ENCODE assay signal across 22 cellular contexts in genomic region chr5:175107865-175108264, GRCh38.
DNase-seq lines count a peak whose midpoint lies in the region; ATAC-seq, FAIRE-seq and TF ChIP-seq lines count a peak whose summit lies in the region.
"Had no signal": no experiment of that assay in that cellular context is flagged by ENCODE, and none has a peak within 500 bp of the region (broad histone marks: within the 10 kb centered on the region; RNA-seq: fewer than 3 reads in every experiment).

No MANE protein-coding gene starts in this region.

- WGBS in liver: 48% methylated on average over 5 of the region's 5 CpGs
- WGBS in HepG2 (ENCODE audit: low lambda C conversion rate): 9% methylated on average over 5 of the region's 5 CpGs
- WGBS in right lobe of liver (ENCODE audit: insufficient coverage, low coverage, low lambda C conversion rate, missing lambda C conversion rate): 34% methylated on average over 5 of the region's 5 CpGs

- no peaks in the 10 kb centered on the region for H4K20me1 ChIP-seq in HepG2 (ENCODE audit: insufficient read depth, low read length)
- H4K20me1 ChIP-seq: BLaER1 treated with 17β-estradiol and CSF1 and Interleukin-3, amounts not matched to agents 10 nM and 100 nM had no signal

- BruUV-seq in HepG2 (replicated peaks; lab: Mats Ljungman, UMichigan): no TSS peak

- ATAC-seq in HepG2 (no peak), right lobe of liver (peak; percentile 71 to 88 (median 80)), HG02798 (IDR thresholded peaks at IDR 0.05; ENCODE audit: poor library complexity, unreplicated experiment) (no peak)
- ATAC-seq: A549, GM23338, HCT116 had no signal

- H3K27me3 ChIP-seq in liver (ENCODE audit: control insufficient read depth in 4 of 4, insufficient read depth in 4 of 4, low read length in 3 of 4) (no peaks in the 10 kb centered on the region), HepG2 (ENCODE audit: control insufficient read depth in 1 of 2, insufficient read depth in 2 of 2, low read length in 2 of 2) (no peaks in the 10 kb centered on the region), right lobe of liver (no peaks in the 10 kb centered on the region)
- H3K27me3 ChIP-seq: BE2C; BLaER1 treated with 17β-estradiol and CSF1 and Interleukin-3, amounts not matched to agents 10 nM and 100 nM had no signal

- POLR2A ChIA-PET in HepG2 (lab: Yijun Ruan, JAX): no interaction called here

- no peak overlapping the region for H3K4me2 ChIP-seq in HepG2 (ENCODE audit: low read depth, low read length)
- H3K4me2 ChIP-seq: A549; BLaER1 treated with 17β-estradiol and CSF1 and Interleukin-3, amounts not matched to agents 10 nM and 100 nM; GM23338 had no signal

- no peak for TF ChIP-seq POLR2A in HepG2 (IDR thresholded peaks at IDR 0.05; ENCODE audit: insufficient read depth in 1 of 2, low read depth in 2 of 2, low read length in 2 of 2)
- TF ChIP-seq POLR2A in right lobe of liver (IDR thresholded peaks at IDR 0.05): no peak

- H2AFZ ChIP-seq in HepG2 (ENCODE audit: low read length): no peak overlapping the region
- H2AFZ ChIP-seq: GM23338 had no signal

- no peaks in the 10 kb centered on the region for H3K9me3 ChIP-seq in liver (ENCODE audit: control insufficient read depth in 4 of 4, low read length in 3 of 4)
- peaks cover 9% of the 10 kb centered on the region for H3K9me3 ChIP-seq in HepG2 (ENCODE audit: low read length)
- no peaks in the 10 kb centered on the region for H3K9me3 ChIP-seq in right lobe of liver
- H3K9me3 ChIP-seq: BE2C had no signal

- TF ChIP-seq EP300 in HepG2 (IDR thresholded peaks at IDR 0.05; ENCODE audit: low read depth in 2 of 2, low read length in 2 of 2): no peak
- TF ChIP-seq EP300 in HepG2 (CRISPR knock-in tag; IDR thresholded peaks at IDR 0.05; ENCODE audit: borderline replicate concordance): no peak

- CTCF ChIA-PET in HepG2 (lab: Yijun Ruan, JAX; ENCODE audit: low intra/inter-chr PET ratio, low total read pairs): no interaction called here

- peak in 1 of 2 donors; percentile 14 for TF ChIP-seq RAD21 in liver (IDR thresholded peaks at IDR 0.05)
- no peak for TF ChIP-seq RAD21 in HepG2 (CRISPR knock-in tag; IDR thresholded peaks at IDR 0.05)

- TF ChIP-seq CTCF in liver (IDR thresholded peaks at IDR 0.05; ENCODE audit: low read depth, low read length, missing input control) (no peak), HepG2 (CRISPR knock-in tag; IDR thresholded peaks at IDR 0.05) (no peak), right lobe of liver (IDR thresholded peaks at IDR 0.05) (no peak)

- H3K27ac ChIP-seq in liver (ENCODE audit: low read depth in 1 of 2, low read length in 2 of 2): no peak overlapping the region
- no peak overlapping the region for H3K27ac ChIP-seq in HepG2 (ENCODE audit: extremely low read length, insufficient read depth, low read length)
- H3K27ac ChIP-seq in right lobe of liver: no peak overlapping the region
- H3K27ac ChIP-seq: A549; BLaER1 treated with 17β-estradiol and CSF1 and Interleukin-3, amounts not matched to agents 10 nM and 100 nM had no signal

- DNase-seq in HepG2 (ENCODE audit: low spot score) (no peak), right lobe of liver (peak; percentile 64 to 87 (median 68)), ureter (ENCODE audit: low spot score) (peak; percentile 59), activated gamma-delta T cell (lab: John Stamatoyannopoulos, UW) (no peak)
- DNase-seq: 8988T; ACHN; AML-193; BE2C; Calu3; CD4-positive, alpha-beta T cell; COR-L47; DMS79 treated with DMSO at 0.1 percent for 48 hours; GF-D8; H9 had no signal

- H3K79me2 ChIP-seq in HepG2 (ENCODE audit: insufficient read depth, low read length): no peaks in the 10 kb centered on the region

- H3K4me1 ChIP-seq in liver (ENCODE audit: control insufficient read depth in 4 of 4, insufficient read depth in 4 of 4, low read length in 3 of 4): peaks cover 2 to 12% (median 6%) of the 10 kb centered on the region in 4 donors
- no peaks in the 10 kb centered on the region for H3K4me1 ChIP-seq in HepG2 (ENCODE audit: insufficient read depth, low read length)
- peaks cover 0 to 9% (median 0%) of the 10 kb centered on the region in 4 donors for H3K4me1 ChIP-seq in right lobe of liver
- H3K4me1 ChIP-seq: A549, BE2C had no signal

- H3K9ac ChIP-seq in liver (ENCODE audit: low read depth in 1 of 2, low read length in 2 of 2) (no peak overlapping the region), HepG2 (ENCODE audit: insufficient read depth, low read depth, low read length) (no peak overlapping the region)
- H3K9ac ChIP-seq: BLaER1 treated with 17β-estradiol and CSF1 and Interleukin-3, amounts not matched to agents 10 nM and 100 nM had no signal

- H3K36me3 ChIP-seq in liver (ENCODE audit: control insufficient read depth in 4 of 4, insufficient read depth in 3 of 4, low read depth in 1 of 4, low read length in 3 of 4) (no peaks in the 10 kb centered on the region), HepG2 (replicated peaks in 1 of 2; ENCODE audit: control insufficient read depth in 1 of 2, insufficient read depth in 2 of 2, low read length in 2 of 2) (no peaks in the 10 kb centered on the region), right lobe of liver (no peaks in the 10 kb centered on the region)
- H3K36me3 ChIP-seq: BE2C; BLaER1 treated with 17β-estradiol and CSF1 and Interleukin-3, amounts not matched to agents 10 nM and 100 nM had no signal

- no peak overlapping the region for H3K4me3 ChIP-seq in liver (ENCODE audit: low read depth in 1 of 3, low read length in 3 of 3)
- no peak overlapping the region for H3K4me3 ChIP-seq in HepG2 (replicated peaks in 1 of 3; ENCODE audit: insufficient read depth in 1 of 3, low read depth in 2 of 3, low read length in 3 of 3)
- H3K4me3 ChIP-seq in right lobe of liver: no peak overlapping the region
- H3K4me3 ChIP-seq: A549; BLaER1 treated with 17β-estradiol and CSF1 and Interleukin-3, amounts not matched to agents 10 nM and 100 nM; GM23338 had no signal

- intact Hi-C loops in HepG2 (cut with micrococcal nuclease; ENCODE audit: unreplicated experiment) (no loop called here), right lobe of liver (cut with DNase I) (no loop called here)

- no peak for FAIRE-seq in HepG2 (lab: Jason Lieb, UNC)
- FAIRE-seq: A549, GM12891, GM18507 had no signal

- in situ Hi-C loops in HepG2 (cut with HindIII; ENCODE audit: extremely low pct_ligation_motif_present, low pct_unique_long_range_greater_than_20kb): no loop called here

TF ChIP-seq in liver, 16 proteins besides CTCF, POLR2A, EP300 and RAD21:
- peak; percentile 46 to 54 for TF ChIP-seq HNF4A (conservative IDR thresholded peaks at IDR 0.05)
- TF ChIP-seq RXRA (IDR thresholded peaks at IDR 0.05): peak in 1 of 2 donors; percentile 27
- TF ChIP-seq ZBTB33 (IDR thresholded peaks at IDR 0.05): no peak

TF ChIP-seq in HepG2, 621 proteins besides CTCF, POLR2A, EP300 and RAD21 (continues in another document):
- TF ChIP-seq, protein P1, sequence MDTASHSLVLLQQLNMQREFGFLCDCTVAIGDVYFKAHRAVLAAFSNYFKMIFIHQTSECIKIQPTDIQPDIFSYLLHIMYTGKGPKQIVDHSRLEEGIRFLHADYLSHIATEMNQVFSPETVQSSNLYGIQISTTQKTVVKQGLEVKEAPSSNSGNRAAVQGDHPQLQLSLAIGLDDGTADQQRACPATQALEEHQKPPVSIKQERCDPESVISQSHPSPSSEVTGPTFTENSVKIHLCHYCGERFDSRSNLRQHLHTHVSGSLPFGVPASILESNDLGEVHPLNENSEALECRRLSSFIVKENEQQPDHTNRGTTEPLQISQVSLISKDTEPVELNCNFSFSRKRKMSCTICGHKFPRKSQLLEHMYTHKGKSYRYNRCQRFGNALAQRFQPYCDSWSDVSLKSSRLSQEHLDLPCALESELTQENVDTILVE (CRISPR knock-in tag; IDR thresholded peaks at IDR 0.05): no peak
- TF ChIP-seq ZNF431 (CRISPR knock-in tag; IDR thresholded peaks at IDR 0.05; ENCODE audit: borderline replicate concordance, low read depth) (no peak), ZNF709 (CRISPR knock-in tag; IDR thresholded peaks at IDR 0.05) (no peak), PCBP2 (optimal IDR thresholded peaks at IDR 0.05; ENCODE audit: low read depth, low read length, poor library complexity, severe bottlenecking) (no peak), ZZZ3 (CRISPR knock-in tag; IDR thresholded peaks at IDR 0.05; ENCODE audit: borderline replicate concordance) (no peak)
- TF ChIP-seq, protein P2, sequence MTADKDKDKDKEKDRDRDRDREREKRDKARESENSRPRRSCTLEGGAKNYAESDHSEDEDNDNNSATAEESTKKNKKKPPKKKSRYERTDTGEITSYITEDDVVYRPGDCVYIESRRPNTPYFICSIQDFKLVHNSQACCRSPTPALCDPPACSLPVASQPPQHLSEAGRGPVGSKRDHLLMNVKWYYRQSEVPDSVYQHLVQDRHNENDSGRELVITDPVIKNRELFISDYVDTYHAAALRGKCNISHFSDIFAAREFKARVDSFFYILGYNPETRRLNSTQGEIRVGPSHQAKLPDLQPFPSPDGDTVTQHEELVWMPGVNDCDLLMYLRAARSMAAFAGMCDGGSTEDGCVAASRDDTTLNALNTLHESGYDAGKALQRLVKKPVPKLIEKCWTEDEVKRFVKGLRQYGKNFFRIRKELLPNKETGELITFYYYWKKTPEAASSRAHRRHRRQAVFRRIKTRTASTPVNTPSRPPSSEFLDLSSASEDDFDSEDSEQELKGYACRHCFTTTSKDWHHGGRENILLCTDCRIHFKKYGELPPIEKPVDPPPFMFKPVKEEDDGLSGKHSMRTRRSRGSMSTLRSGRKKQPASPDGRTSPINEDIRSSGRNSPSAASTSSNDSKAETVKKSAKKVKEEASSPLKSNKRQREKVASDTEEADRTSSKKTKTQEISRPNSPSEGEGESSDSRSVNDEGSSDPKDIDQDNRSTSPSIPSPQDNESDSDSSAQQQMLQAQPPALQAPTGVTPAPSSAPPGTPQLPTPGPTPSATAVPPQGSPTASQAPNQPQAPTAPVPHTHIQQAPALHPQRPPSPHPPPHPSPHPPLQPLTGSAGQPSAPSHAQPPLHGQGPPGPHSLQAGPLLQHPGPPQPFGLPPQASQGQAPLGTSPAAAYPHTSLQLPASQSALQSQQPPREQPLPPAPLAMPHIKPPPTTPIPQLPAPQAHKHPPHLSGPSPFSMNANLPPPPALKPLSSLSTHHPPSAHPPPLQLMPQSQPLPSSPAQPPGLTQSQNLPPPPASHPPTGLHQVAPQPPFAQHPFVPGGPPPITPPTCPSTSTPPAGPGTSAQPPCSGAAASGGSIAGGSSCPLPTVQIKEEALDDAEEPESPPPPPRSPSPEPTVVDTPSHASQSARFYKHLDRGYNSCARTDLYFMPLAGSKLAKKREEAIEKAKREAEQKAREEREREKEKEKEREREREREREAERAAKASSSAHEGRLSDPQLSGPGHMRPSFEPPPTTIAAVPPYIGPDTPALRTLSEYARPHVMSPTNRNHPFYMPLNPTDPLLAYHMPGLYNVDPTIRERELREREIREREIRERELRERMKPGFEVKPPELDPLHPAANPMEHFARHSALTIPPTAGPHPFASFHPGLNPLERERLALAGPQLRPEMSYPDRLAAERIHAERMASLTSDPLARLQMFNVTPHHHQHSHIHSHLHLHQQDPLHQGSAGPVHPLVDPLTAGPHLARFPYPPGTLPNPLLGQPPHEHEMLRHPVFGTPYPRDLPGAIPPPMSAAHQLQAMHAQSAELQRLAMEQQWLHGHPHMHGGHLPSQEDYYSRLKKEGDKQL (CRISPR knock-in tag; IDR thresholded peaks at IDR 0.05; ENCODE audit: low read depth): no peak

Comparison
In these comparisons a context has a peak if more than half of its experiments do, and no peak if none do; other contexts are left out.
1. ATAC-seq: peak in right lobe of liver (4 of 4); none in HepG2 (single experiment) and HG02798 (single experiment).
2. DNase-seq: peak in right lobe of liver (3 of 3) and ureter (single experiment); none in HepG2 (single experiment) and activated gamma-delta T cell (single experiment).